ENCODE assay signal across 25 cellular contexts in the genomic region with DNA sequence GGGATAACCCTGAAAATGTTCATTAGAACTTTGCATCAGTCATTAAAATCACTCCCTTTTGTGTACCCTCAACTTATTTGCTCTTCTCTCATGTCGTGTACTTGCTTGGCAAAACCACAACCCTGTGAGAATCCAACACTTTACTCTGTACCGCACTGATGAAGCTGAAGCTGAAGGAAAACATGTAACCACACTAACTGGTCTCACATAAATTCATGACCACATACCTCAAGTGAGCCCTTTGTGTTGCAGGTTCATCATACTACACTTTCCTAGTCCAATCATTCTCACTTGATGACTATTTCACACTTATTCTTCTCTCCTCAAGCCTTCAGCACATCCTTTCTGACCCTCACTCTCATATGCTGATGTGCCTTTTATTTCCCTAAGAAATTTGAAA.
"Had no signal": no experiment of that assay in that cellular context is flagged by ENCODE, and none has a peak within 500 bp of the region (broad histone marks: within the 10 kb centered on the region; RNA-seq: fewer than 3 reads in every experiment).

No MANE protein-coding gene starts in this region.

- FAIRE-seq: endothelial cell of umbilical vein, kidney had no signal

- H3K9me3 Mint-ChIP-seq: dendritic cell treated with granulocyte-macrophage colony-stimulating factor and Interleukin-4, amounts not matched to agents 40 ng/mL and 50 ng/mL, for 4 days; mesothelial cell of epicardium had no signal

- H3K4me3 ChIP-seq: colonic mucosa, esophagus squamous epithelium, gastrocnemius medialis, heart right ventricle, lower lobe of right lung, mucosa of descending colon had no signal

- H3K4me3 Mint-ChIP-seq: dendritic cell treated with granulocyte-macrophage colony-stimulating factor and Interleukin-4, amounts not matched to agents 40 ng/mL and 50 ng/mL, for 4 days; mesothelial cell of epicardium had no signal

- H3K27ac ChIP-seq: colonic mucosa, esophagus squamous epithelium, gastrocnemius medialis, heart right ventricle, lower lobe of right lung had no signal

- H3K27me3 ChIP-seq: colonic mucosa, esophagus squamous epithelium, gastrocnemius medialis, heart right ventricle had no signal

- ATAC-seq: esophagus mucosa, gastrocnemius medialis, heart right ventricle, left colon, left lobe of liver, left ventricle myocardium superior, lower lobe of right lung, mucosa of descending colon had no signal

- H3K36me3 ChIP-seq: colonic mucosa, esophagus squamous epithelium, gastrocnemius medialis, heart right ventricle, lower lobe of right lung had no signal

- H3K9me3 ChIP-seq: colonic mucosa, esophagus squamous epithelium, gastrocnemius medialis, heart right ventricle, lower lobe of right lung, mucosa of descending colon had no signal

- H3K4me1 ChIP-seq: colonic mucosa, esophagus squamous epithelium, gastrocnemius medialis, heart right ventricle, lower lobe of right lung had no signal

- DNase-seq: cerebellar nuclear complex; colonic mucosa; cortex of kidney; effector CD8-positive, alpha-beta T cell; esophagus squamous epithelium; foreskin fibroblast; foreskin melanocyte; gastrocnemius medialis; glutamatergic neuron; head of caudate nucleus; heart right ventricle; hippocampal formation; islet precursor cell; kidney; kidney glomerular epithelial cell; left colon; left ventricle myocardium superior; lower lobe of right lung; mesenchymal stem cell; mucosa of descending colon had no signal

- H3K36me3 Mint-ChIP-seq: mesothelial cell of epicardium had no signal

- H3K27me3 Mint-ChIP-seq: dendritic cell treated with granulocyte-macrophage colony-stimulating factor and Interleukin-4, amounts not matched to agents 40 ng/mL and 50 ng/mL, for 4 days had no signal

- H3K4me1 Mint-ChIP-seq: mesothelial cell of epicardium had no signal

- H3K27ac Mint-ChIP-seq: dendritic cell treated with granulocyte-macrophage colony-stimulating factor and Interleukin-4, amounts not matched to agents 40 ng/mL and 50 ng/mL, for 4 days; mesothelial cell of epicardium had no signal
